8 cellular contexts compared by ENCODE assay signal in the genomic region with DNA sequence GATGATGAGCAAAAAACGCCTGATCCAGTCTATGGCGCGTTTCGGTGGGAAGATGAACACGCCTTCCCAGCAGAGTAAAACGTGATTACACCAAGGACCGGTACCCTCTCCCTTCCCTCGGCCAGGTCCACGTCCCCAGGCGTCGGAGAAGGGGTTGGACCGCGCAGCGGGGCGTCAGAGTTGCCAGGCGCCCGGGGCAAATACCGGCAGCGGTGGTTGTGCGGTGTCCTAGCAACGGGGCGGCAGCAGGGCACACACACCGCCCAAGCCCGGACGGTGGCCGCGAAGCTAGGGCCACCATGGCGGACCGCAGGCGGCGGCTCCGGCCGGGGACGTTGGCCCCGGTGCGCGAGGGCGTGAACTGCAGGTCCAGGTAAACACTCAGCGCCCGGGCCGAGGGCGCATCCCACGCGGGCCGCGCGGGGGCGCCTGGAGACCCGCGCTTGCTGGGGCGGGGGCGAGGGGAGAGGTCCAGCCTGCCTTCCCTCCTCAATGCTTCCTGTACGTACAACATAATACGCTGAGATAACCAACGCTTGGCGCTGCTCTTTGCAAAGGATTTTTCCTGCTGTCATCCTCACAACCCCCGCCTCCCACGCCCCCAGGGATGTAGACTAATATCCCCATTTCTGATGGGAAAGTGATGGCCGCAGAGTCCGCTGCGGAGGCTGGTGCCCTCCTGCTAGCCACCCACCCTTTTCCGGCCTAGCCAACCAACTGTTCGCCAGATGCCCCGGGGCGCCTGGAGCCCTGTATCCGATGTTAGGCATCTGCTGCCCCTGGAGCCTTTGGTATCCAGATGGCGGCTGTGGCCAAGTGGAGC. TPM values are rescaled to one million over a fixed set of nuclear protein-coding genes. Genes with fewer than 3 reads are reported as not detected.
A peak's percentile ranks its signal among the peaks of the same experiment; 100 is the strongest.
DNase-seq lines count a peak whose midpoint lies in the region; ATAC-seq and TF ChIP-seq lines count a peak whose summit lies in the region.

Gene FAM47E (plus strand): TSS at position 274 of the 823 bp plus-strand sequence. CDS start 26 bp downstream, at position 300.

- peak within 1 kb of the TSS; percentile 71 for H3K4me2 ChIP-seq in HCT116 (ENCODE audit: low read length)

- H3K27ac ChIP-seq in HCT116 (ENCODE audit: low read depth, low read length) = no peak within 1 kb of the TSS; the same call in 1 of the 2 replicates
- H3K27ac ChIP-seq in esophagus (ENCODE audit: low read depth in 2 of 2, low read length in 1 of 2) = no peak within 1 kb of the TSS
- no peak within 1 kb of the TSS for H3K27ac ChIP-seq in mesodermal cell (ENCODE audit: low read depth, low read length, severe bottlenecking)

- H3K4me1 ChIP-seq in HCT116 (ENCODE audit: control insufficient read depth in 1 of 2, insufficient read depth in 2 of 2, low read length in 2 of 2) = peaks cover 5 to 7% of the 10 kb centered on the region in 2 experiments; a peak in 3 of 4 replicates
- peaks cover 0 to 2% of the 10 kb centered on the region in 2 donors for H3K4me1 ChIP-seq in esophagus (ENCODE audit: control insufficient read depth in 2 of 2, insufficient read depth in 2 of 2, low read length in 1 of 2)
- H3K4me1 ChIP-seq in mesodermal cell (ENCODE audit: control insufficient read depth, insufficient read depth, low read length, poor library complexity, severe bottlenecking) = no peaks in the 10 kb centered on the region

- H4K20me1 ChIP-seq in HCT116 (ENCODE audit: insufficient read depth) = no peaks in the 10 kb centered on the region

- peak within 1 kb of the TSS; percentile 86 for H3K27ac Mint-ChIP-seq in stimulated activated naive B cell treated with anti-CD40 and anti-IgM and Interleukin-4, amounts not matched to agents 10 μg/mL and 1 μg/mL and 100 μg/mL, for 72 hours

- peak within 1 kb of the TSS; percentile 40 to 52 for H3K4me3 ChIP-seq in HCT116 (replicated peaks in 1 of 2; ENCODE audit: low read depth in 1 of 2, low read length in 2 of 2)
- peak within 1 kb of the TSS; percentile 42 to 60 for H3K4me3 ChIP-seq in esophagus (ENCODE audit: low read depth in 1 of 2, low read length in 2 of 2)
- H3K4me3 ChIP-seq in mesodermal cell (ENCODE audit: extremely low read depth, insufficient read depth, low read length, poor library complexity, severe bottlenecking) = peak within 1 kb of the TSS; percentile 37

- peak in 1 of 3 experiments; percentile 22; a peak in 1 of 6 replicates for TF ChIP-seq CTCF in HCT116 (IDR thresholded peaks at IDR 0.05 in 2 of 3, conservative IDR thresholded peaks at IDR 0.05 in 1 of 3; ENCODE audit: borderline replicate concordance in 1 of 3, insufficient read depth in 1 of 3, low read depth in 2 of 3, low read length in 2 of 3)

- BruUV-seq in HCT116 (replicated peaks; lab: Mats Ljungman, UMichigan) = no TSS peak

- CTCF ChIA-PET in HCT116 (lab: Charles Lee) = no interaction called here

- H3K9me3 Mint-ChIP-seq in stimulated activated naive B cell treated with anti-CD40 and anti-IgM and Interleukin-4, amounts not matched to agents 10 μg/mL and 1 μg/mL and 100 μg/mL, for 72 hours = no peaks in the 10 kb centered on the region

- RAD21 ChIA-PET in HCT116 (lab: Charles Lee; ENCODE audit: low non-redundant PET in 1 of 2, low total read pairs in 2 of 2, uncharacterized antibody in 2 of 2, unreplicated experiment in 2 of 2) = no interaction called here

- H3K9me3 ChIP-seq in HCT116 (ENCODE audit: control insufficient read depth in 1 of 2, insufficient read depth in 1 of 2, low read depth in 1 of 2, low read length in 2 of 2) (no peaks in the 10 kb centered on the region), esophagus (ENCODE audit: control insufficient read depth in 2 of 2, insufficient read depth in 1 of 2, low read depth in 1 of 2, low read length in 1 of 2) (no peaks in the 10 kb centered on the region), mesodermal cell (ENCODE audit: control insufficient read depth, low read length) (no peaks in the 10 kb centered on the region)

- ATAC-seq in HCT116 = peak; percentile 89
- ATAC-seq in stimulated activated naive B cell treated with anti-CD40 and anti-IgM and Interleukin-4, amounts not matched to agents 10 μg/mL and 1 μg/mL and 100 μg/mL, for 72 hours (replicated peaks) = peak; percentile 95 to 97

- no peak for TF ChIP-seq POLR2A in HCT116 (IDR thresholded peaks at IDR 0.05; ENCODE audit: borderline replicate concordance, extremely low read depth, insufficient read depth, insufficient read length)

- H3K9me2 ChIP-seq in HCT116 (ENCODE audit: insufficient read depth) = no peaks in the 10 kb centered on the region

- POLR2A ChIA-PET in HCT116 (lab: Charles Lee) = no interaction called here

- H3K4me1 Mint-ChIP-seq in stimulated activated naive B cell treated with anti-CD40 and anti-IgM and Interleukin-4, amounts not matched to agents 10 μg/mL and 1 μg/mL and 100 μg/mL, for 72 hours = peaks cover 4 to 8% of the 10 kb centered on the region in 2 donors

- H3K27me3 Mint-ChIP-seq in stimulated activated naive B cell treated with anti-CD40 and anti-IgM and Interleukin-4, amounts not matched to agents 10 μg/mL and 1 μg/mL and 100 μg/mL, for 72 hours = peaks cover 50 to 73% of the 10 kb centered on the region in 2 donors

- TF ChIP-seq RAD21 in HCT116 (IDR thresholded peaks at IDR 0.05; ENCODE audit: low read depth) = peak; percentile 23; the same call in 1 of the 2 replicates

- peak within 1 kb of the TSS; percentile 30; the same call in 1 of the 2 replicates for H3K9ac ChIP-seq in HCT116 (ENCODE audit: low read length)

- H3K4me3 Mint-ChIP-seq in stimulated activated naive B cell treated with anti-CD40 and anti-IgM and Interleukin-4, amounts not matched to agents 10 μg/mL and 1 μg/mL and 100 μg/mL, for 72 hours = peak within 1 kb of the TSS; percentile 86 to 87

- H3K36me3 Mint-ChIP-seq in stimulated activated naive B cell treated with anti-CD40 and anti-IgM and Interleukin-4, amounts not matched to agents 10 μg/mL and 1 μg/mL and 100 μg/mL, for 72 hours = peaks cover 0 to 3% of the 10 kb centered on the region in 2 donors

- no peaks in the 10 kb centered on the region for H3K27me3 ChIP-seq in HCT116 (ENCODE audit: insufficient read depth, low read length)
- no peaks in the 10 kb centered on the region for H3K27me3 ChIP-seq in esophagus (ENCODE audit: control insufficient read depth in 1 of 2, insufficient read depth in 2 of 2, low read length in 2 of 2)

- H3K79me2 ChIP-seq in HCT116 (ENCODE audit: insufficient read depth, low read length) = no peaks in the 10 kb centered on the region

- H3K36me3 ChIP-seq in HCT116 (ENCODE audit: control insufficient read depth in 1 of 2, insufficient read depth in 2 of 2, low read length in 2 of 2) (no peaks in the 10 kb centered on the region), esophagus (ENCODE audit: control insufficient read depth in 2 of 2, insufficient read depth in 2 of 2, low read length in 1 of 2) (no peaks in the 10 kb centered on the region), mesodermal cell (ENCODE audit: control insufficient read depth, insufficient read depth, low read length) (no peaks in the 10 kb centered on the region)

- peak; percentile 80 for DNase-seq in Ammon's horn (ENCODE audit: low spot score)
- DNase-seq in HCT116 (ENCODE audit: low read depth, low spot score) = no peak
- DNase-seq in NCI-H446 (lab: John Stamatoyannopoulos, UW) = peak; percentile 29 to 47
- DNase-seq in activated CD8-positive, alpha-beta memory T cell treated with anti-CD3 and anti-CD28 coated beads, Interleukin-2, amount 50 U/mL, for 4 hours = peak; percentile 19
- DNase-seq in stimulated activated naive B cell treated with anti-CD40 and anti-IgM and Interleukin-4, amounts not matched to agents 10 μg/mL and 1 μg/mL and 100 μg/mL, for 72 hours = peak; percentile 33
- no peak for DNase-seq in GOT3 (lab: John Stamatoyannopoulos, UW)

- H2AFZ ChIP-seq in HCT116 (ENCODE audit: low read depth, low read length, poor library complexity, severe bottlenecking) = no peak within 1 kb of the TSS

- 6 to 9% methylated on average over 61 to 67 of the region's 67 CpGs for WGBS in esophagus, 2 donors
- WGBS in mesodermal cell (ENCODE audit: insufficient coverage in 2 of 2), 2 experiments = 16 to 18% methylated on average over 39 to 48 of the region's 67 CpGs

- intact Hi-C loops in HCT116 (cut with micrococcal nuclease) = no loop called here

TF ChIP-seq in HCT116, 20 proteins besides CTCF, POLR2A, EP300 and RAD21:
- TF ChIP-seq EZH2phosphoT487 (IDR thresholded peaks at IDR 0.05; ENCODE audit: borderline replicate concordance) (no peak), YY1 (IDR thresholded peaks at IDR 0.05; ENCODE audit: extremely low read depth, insufficient replicate concordance, low read depth, low read length) (peak; percentile 62), POLR2AphosphoS5 (IDR thresholded peaks at IDR 0.05; ENCODE audit: low read depth, low read length) (0 out of 2 replicates have a peak, but pooled peaks have one; percentile 18)

RNA-seq across cellular contexts. Expression of gene FAM47E, which starts in this region (rescaled TPM):
- total RNA-seq in HCT116 (2021; ENCODE audit: unreplicated experiment) = 0.91 TPM
- 0.54 and 0.65 TPM in 2 replicates for polyA plus RNA-seq in HCT116 (2012)
- polyA plus RNA-seq in esophagus = under 1 TPM; 0.47 to 0.71 TPM
- 1.7 TPM for polyA plus RNA-seq in mesodermal cell (2013, experiment 1 of 2)
- polyA plus RNA-seq in mesodermal cell (2013, experiment 2 of 2) = 1.0 TPM

Comparison
In these comparisons a context has a peak if more than half of its experiments do, and no peak if none do; other contexts are left out.
1. Peak in ATAC-seq, H3K4me3 ChIP-seq, H3K9ac ChIP-seq and H3K4me2 ChIP-seq in HCT116; RNA of the gene not detected or under 1 TPM.
2. DNase-seq: peak in Ammon's horn (single experiment), NCI-H446 (2 of 2), activated CD8-positive, alpha-beta memory T cell treated with anti-CD3 and anti-CD28 coated beads, Interleukin-2, amount 50 U/mL, for 4 hours (single experiment) and stimulated activated naive B cell treated with anti-CD40 and anti-IgM and Interleukin-4, amounts not matched to agents 10 μg/mL and 1 μg/mL and 100 μg/mL, for 72 hours (single experiment); none in HCT116 (single experiment) and GOT3 (single experiment).
3. Peak in every context shown above with its lines, with median percentiles within 50 percentile points of each other: H3K4me3 ChIP-seq.